In the genomic region with DNA sequence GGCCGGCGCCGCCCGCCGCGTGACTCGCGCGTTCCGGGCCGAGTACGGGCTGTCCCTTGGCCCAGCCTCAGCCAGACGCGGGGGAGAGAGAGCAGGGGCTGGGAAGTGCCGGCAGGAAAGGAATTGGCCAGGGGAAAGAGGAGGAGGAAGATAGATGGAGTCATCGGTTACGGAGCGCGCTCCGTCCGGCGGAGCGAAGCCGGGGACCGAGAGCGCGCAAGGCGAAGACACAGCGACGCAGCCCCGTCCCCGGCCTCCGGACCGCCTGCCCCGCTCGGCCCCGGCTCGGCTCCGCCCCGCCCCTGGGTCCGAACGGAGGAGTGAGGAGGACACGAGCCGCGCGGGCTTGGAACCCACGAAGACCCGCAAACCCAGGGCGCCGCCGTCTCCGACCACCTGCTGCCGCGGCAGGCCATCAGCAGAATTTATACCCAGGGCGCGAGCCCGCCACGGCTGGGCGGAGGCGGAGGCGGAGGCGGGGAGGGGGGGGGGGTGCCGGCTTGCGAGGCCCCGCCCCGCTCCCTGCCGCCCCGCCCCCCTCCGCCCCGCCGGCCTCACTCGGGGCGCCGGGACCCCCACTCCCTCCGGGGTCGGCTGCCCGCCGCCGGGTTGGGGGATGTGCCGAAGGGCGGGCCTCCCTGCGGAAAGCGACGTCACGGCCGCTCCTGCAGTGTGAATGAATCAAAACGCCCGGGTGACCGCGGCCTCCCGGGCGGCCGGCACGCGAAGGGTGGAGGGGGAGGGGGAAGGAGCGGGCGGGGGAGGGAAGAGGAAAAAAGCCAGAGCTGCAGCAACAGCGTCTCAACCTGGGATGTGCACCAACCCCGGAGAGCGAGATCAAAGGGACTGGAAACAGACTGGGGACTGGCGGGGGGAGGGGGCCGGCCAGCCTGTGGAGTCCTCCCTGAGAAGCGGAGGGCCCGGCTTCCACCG, we compare ENCODE assay signal across 8 cellular contexts. TPM values are rescaled to one million over a fixed set of nuclear protein-coding genes. Genes with fewer than 3 reads are reported as not detected.
A peak's percentile ranks its signal among the peaks of the same experiment; 100 is the strongest.
DNase-seq lines count a peak whose midpoint lies in the region; ATAC-seq, FAIRE-seq and TF ChIP-seq lines count a peak whose summit lies in the region.

A gene (plus strand): TSS at position 782 of the 933 bp plus-strand sequence. CDS start 266 bp downstream, outside the sequence.

- TF ChIP-seq CTCF in HL-60 (IDR thresholded peaks at IDR 0.05; ENCODE audit: insufficient read depth, low read length) (no peak), bronchial epithelial cell (IDR thresholded peaks at IDR 0.05; ENCODE audit: insufficient read depth, low read length, severe bottlenecking) (no peak), suprapubic skin (IDR thresholded peaks at IDR 0.05) (no peak)

- no peaks in the 10 kb centered on the region for H3K36me3 ChIP-seq in bronchial epithelial cell (ENCODE audit: control insufficient read depth, insufficient read depth, low read length)
- H3K36me3 ChIP-seq in suprapubic skin, result no peaks in the 10 kb centered on the region

- peaks cover 87% of the 10 kb centered on the region for H3K27me3 Mint-ChIP-seq in T-helper 1 cell treated with Interleukin-12 subunit alpha and Interleukin-12 subunit beta and Interleukin-4 antibody, amounts not matched to agents 30 μg/mL and 1 μg/mL, for 36 hours (ENCODE audit: low read depth)

- peak within 1 kb of the TSS; percentile 62 for H3K4me3 ChIP-seq in HL-60 (replicated peaks; ENCODE audit: insufficient read depth, low read length)
- peak within 1 kb of the TSS; percentile 46 for H3K4me3 ChIP-seq in bronchial epithelial cell (ENCODE audit: low read depth, low read length)
- peak within 1 kb of the TSS; percentile 66 for H3K4me3 ChIP-seq in suprapubic skin

- H3K36me3 Mint-ChIP-seq in T-helper 1 cell treated with Interleukin-12 subunit alpha and Interleukin-12 subunit beta and Interleukin-4 antibody, amounts not matched to agents 30 μg/mL and 1 μg/mL, for 36 hours (ENCODE audit: low read depth), result no peaks in the 10 kb centered on the region

- no peaks in the 10 kb centered on the region for H3K9me3 ChIP-seq in suprapubic skin

- no peak within 1 kb of the TSS for H3K27ac Mint-ChIP-seq in T-helper 1 cell treated with Interleukin-12 subunit alpha and Interleukin-12 subunit beta and Interleukin-4 antibody, amounts not matched to agents 30 μg/mL and 1 μg/mL, for 36 hours

- H3K4me1 Mint-ChIP-seq in T-helper 1 cell treated with Interleukin-12 subunit alpha and Interleukin-12 subunit beta and Interleukin-4 antibody, amounts not matched to agents 30 μg/mL and 1 μg/mL, for 36 hours (ENCODE audit: low read depth), result peaks cover 13% of the 10 kb centered on the region

- WGBS in suprapubic skin, result 1% methylated on average over 35 of the region's 105 CpGs

- H3K27me3 ChIP-seq in HL-60 (ENCODE audit: insufficient read depth, poor library complexity, severe bottlenecking) (peaks cover 48% of the 10 kb centered on the region), bronchial epithelial cell (ENCODE audit: control insufficient read depth, insufficient read depth, low read length) (peaks cover 61% of the 10 kb centered on the region), suprapubic skin (peaks cover 100% of the 10 kb centered on the region)

- FAIRE-seq in bronchial epithelial cell (lab: Jason Lieb, UNC), result no peak

- ATAC-seq in left lobe of liver (peak; percentile 34), GM21360 (IDR thresholded peaks at IDR 0.05; ENCODE audit: unreplicated experiment) (no peak)

- TF ChIP-seq EP300 in suprapubic skin (IDR thresholded peaks at IDR 0.05), result no peak

- no peaks in the 10 kb centered on the region for H3K9me3 Mint-ChIP-seq in T-helper 1 cell treated with Interleukin-12 subunit alpha and Interleukin-12 subunit beta and Interleukin-4 antibody, amounts not matched to agents 30 μg/mL and 1 μg/mL, for 36 hours

- peaks cover 54% of the 10 kb centered on the region for H3K4me1 ChIP-seq in suprapubic skin

- no peak for TF ChIP-seq POLR2A in suprapubic skin (IDR thresholded peaks at IDR 0.05)

- DNase-seq in T-helper 1 cell (no peak), HL-60 (ENCODE audit: low read depth in 1 of 2, low spot score in 1 of 2) (peak in 1 of 2 experiments; percentile 50), RPMI7951 (ENCODE audit: low read depth) (peak; percentile 33), bronchial epithelial cell (ENCODE audit: low read depth) (no peak), left lobe of liver (ENCODE audit: low spot score) (no peak), suprapubic skin (ENCODE audit: low spot score in 2 of 2) (no peak)

- H3K27ac ChIP-seq in HL-60 (replicated peaks), result no peak within 1 kb of the TSS
- no peak within 1 kb of the TSS for H3K27ac ChIP-seq in suprapubic skin

- H3K4me3 Mint-ChIP-seq in T-helper 1 cell treated with Interleukin-12 subunit alpha and Interleukin-12 subunit beta and Interleukin-4 antibody, amounts not matched to agents 30 μg/mL and 1 μg/mL, for 36 hours, result peak within 1 kb of the TSS; percentile 79

RNA-seq across cellular contexts. Expression of the gene that starts here (rescaled TPM):
- 0.12 and 0.20 TPM in 2 replicates for total RNA-seq in RPMI7951 (2014; rRNA removed; shearing (Covaris generic))
- total RNA-seq in bronchial epithelial cell (under 0.01 TPM in 2 replicates), left lobe of liver (0.10 TPM), suprapubic skin (1 to 10 TPM in 1 of 4 donors, under 1 TPM in 3; 0.08 to 1.2 (median 0.31) TPM)

Comparison
In these comparisons a context has a peak if more than half of its experiments do, and no peak if none do; other contexts are left out.
1. Peak in DNase-seq in RPMI7951; RNA of the gene not detected or under 1 TPM.
2. Peak in ATAC-seq in left lobe of liver; RNA of the gene not detected or under 1 TPM.